In the genomic region with DNA sequence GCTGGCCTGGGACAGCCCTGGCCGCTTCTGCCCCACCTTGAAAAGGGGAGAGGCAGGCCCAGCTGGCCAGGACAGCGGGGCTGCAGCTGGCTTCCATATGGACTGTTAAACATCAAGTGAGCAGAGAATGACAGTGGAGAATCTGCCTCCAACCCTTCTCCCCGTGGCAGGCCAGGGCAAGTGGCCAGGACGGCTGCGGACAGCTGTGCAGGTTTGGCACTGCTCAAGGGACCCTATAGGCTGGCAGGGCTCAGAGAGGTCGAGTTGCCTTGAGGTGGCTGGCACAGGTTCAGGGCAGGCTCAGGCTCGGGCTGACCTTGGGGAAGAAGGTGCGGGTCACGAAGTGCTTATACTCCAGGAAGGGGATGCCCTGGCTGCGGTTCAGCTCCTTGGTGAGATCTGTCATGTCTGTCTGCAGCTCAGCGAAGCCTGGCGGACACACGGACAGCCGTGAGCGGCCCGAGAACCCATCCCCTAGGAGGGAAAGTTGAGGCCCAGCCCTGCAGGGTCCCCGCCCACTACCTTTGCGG, we compare ENCODE assay signal across 1 cellular context.
TF ChIP-seq lines count a peak whose summit lies in the region.

No MANE protein-coding gene starts in this region.

TF ChIP-seq in H1, 55 proteins besides CTCF, POLR2A, EP300 and RAD21:
- no peak for TF ChIP-seq GABPA (IDR thresholded peaks at IDR 0.05; ENCODE audit: borderline replicate concordance, insufficient read depth, low read length)
- TF ChIP-seq, protein P1, sequence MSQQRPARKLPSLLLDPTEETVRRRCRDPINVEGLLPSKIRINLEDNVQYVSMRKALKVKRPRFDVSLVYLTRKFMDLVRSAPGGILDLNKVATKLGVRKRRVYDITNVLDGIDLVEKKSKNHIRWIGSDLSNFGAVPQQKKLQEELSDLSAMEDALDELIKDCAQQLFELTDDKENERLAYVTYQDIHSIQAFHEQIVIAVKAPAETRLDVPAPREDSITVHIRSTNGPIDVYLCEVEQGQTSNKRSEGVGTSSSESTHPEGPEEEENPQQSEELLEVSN (IDR thresholded peaks at IDR 0.05): no peak
- TF ChIP-seq, protein P2, sequence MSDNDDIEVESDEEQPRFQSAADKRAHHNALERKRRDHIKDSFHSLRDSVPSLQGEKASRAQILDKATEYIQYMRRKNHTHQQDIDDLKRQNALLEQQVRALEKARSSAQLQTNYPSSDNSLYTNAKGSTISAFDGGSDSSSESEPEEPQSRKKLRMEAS (IDR thresholded peaks at IDR 0.05): no peak
- TF ChIP-seq TAF1 (IDR thresholded peaks at IDR 0.05; ENCODE audit: low read depth, low read length): no peak
- TF ChIP-seq CHD2 (IDR thresholded peaks at IDR 0.05; ENCODE audit: low read length): no peak
- TF ChIP-seq BACH1 (IDR thresholded peaks at IDR 0.05; ENCODE audit: low read length): no peak
- no peak for TF ChIP-seq EGR1 (IDR thresholded peaks at IDR 0.05; ENCODE audit: borderline replicate concordance, low read depth, low read length)
- no peak for TF ChIP-seq KDM5A (IDR thresholded peaks at IDR 0.05; ENCODE audit: low read length)
- TF ChIP-seq NANOG (IDR thresholded peaks at IDR 0.05; ENCODE audit: insufficient read depth, low read depth, low read length, poor library complexity, severe bottlenecking): no peak
- no peak for TF ChIP-seq KDM4A (IDR thresholded peaks at IDR 0.05; ENCODE audit: low read depth, low read length, severe bottlenecking)
- TF ChIP-seq CEBPB (IDR thresholded peaks at IDR 0.05; ENCODE audit: low read depth, low read length): no peak
- no peak for TF ChIP-seq TBP (IDR thresholded peaks at IDR 0.05; ENCODE audit: low read depth, low read length)
- no peak for TF ChIP-seq JUN (IDR thresholded peaks at IDR 0.05; ENCODE audit: low read depth, low read length)
- TF ChIP-seq MAFK (IDR thresholded peaks at IDR 0.05; ENCODE audit: low read depth, low read length): no peak
- no peak for TF ChIP-seq PHF8 (conservative IDR thresholded peaks at IDR 0.05; ENCODE audit: low read depth, low read length)
- TF ChIP-seq EZH2 (IDR thresholded peaks at IDR 0.05; ENCODE audit: low read depth, low read length, severe bottlenecking): no peak
- TF ChIP-seq CHD1 (IDR thresholded peaks at IDR 0.05; ENCODE audit: low read depth, low read length): no peak
- TF ChIP-seq SIX5 (IDR thresholded peaks at IDR 0.05; ENCODE audit: low read depth, low read length): no peak
- TF ChIP-seq SP1 (IDR thresholded peaks at IDR 0.05; ENCODE audit: low read depth, low read length): no peak
TF ChIP-seq in H1: peak in this region for 0.
